8 cellular contexts compared by ENCODE assay signal in the genomic region with DNA sequence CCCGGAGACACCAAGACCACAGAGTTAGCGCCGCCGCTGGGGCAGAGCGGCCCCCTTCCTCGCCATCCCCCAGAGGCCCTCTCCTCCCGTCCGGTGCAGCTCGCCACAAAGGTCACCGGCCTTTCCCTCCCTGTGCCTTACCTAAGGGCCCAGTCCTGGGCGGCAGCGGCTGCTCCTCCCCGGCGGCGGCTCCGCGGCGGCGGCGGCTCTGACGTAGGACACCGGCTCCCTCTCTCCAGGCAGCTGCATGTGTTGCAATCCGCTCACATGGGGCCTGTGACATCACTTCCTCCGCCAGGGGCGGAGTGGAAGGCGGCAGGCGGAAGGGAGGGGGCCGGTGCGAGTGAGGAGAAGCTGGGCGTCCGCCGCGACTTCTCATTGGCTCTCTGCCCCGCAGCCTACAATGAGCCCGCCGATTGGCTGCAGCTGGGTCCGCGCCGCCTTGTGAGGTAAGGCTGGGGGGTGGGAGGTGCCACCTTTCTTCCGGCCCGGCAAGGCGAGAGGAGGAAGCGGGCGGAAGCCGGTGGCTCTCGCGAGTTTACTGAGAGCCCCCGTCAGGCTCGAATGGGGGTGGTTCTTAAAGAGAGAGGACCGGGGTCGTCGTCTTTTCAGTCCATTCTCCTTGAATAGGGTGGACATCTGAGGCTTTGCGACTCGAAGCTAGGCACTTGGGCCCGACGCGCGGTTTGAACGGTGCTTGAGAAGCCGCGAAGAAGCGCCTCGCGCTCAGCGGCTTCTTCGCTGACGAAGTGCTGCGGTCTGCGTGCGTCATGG. TPM values are rescaled to one million over a fixed set of nuclear protein-coding genes. Genes with fewer than 3 reads are reported as not detected.
DNase-seq lines count a peak whose midpoint lies in the region; ATAC-seq and TF ChIP-seq lines count a peak whose summit lies in the region.

A gene (minus strand): TSS at position 281 of the 774 bp plus-strand sequence. CDS start 318 bp downstream, outside the sequence.

- TF ChIP-seq CTCF in C4-2B (conservative IDR thresholded peaks at IDR 0.05), result no peak
- TF ChIP-seq CTCF in left lung (IDR thresholded peaks at IDR 0.05), result peak in 1 of 2 donors; percentile 10

- H3K36me3 ChIP-seq in left lung, result peaks cover 0 to 5% of the 10 kb centered on the region in 2 donors

- DNase-seq in NCI-H774 (lab: John Stamatoyannopoulos, UW), result peak; percentile 98
- peak; percentile 99 to 100 for DNase-seq in activated CD4-positive, alpha-beta T cell treated with anti-CD3 and anti-CD28 coated beads, Interleukin-2, amount 50 U/mL, for 4 hours
- peak; percentile 100 for DNase-seq in left lung
- peak; percentile 96 to 99 for DNase-seq in stimulated activated CD4-positive, alpha-beta T cell treated with anti-CD3 and anti-CD28 coated beads, Interleukin-2, amount 100 ng/mL, for 48 hours

- H3K4me3 ChIP-seq in left lung, result peak within 1 kb of the TSS; percentile 91 to 98

- H3K4me1 ChIP-seq in left lung, result peaks cover 33 to 85% of the 10 kb centered on the region in 2 donors

- H3K9me3 Mint-ChIP-seq in dendritic cell treated with granulocyte-macrophage colony-stimulating factor and Interleukin-4, amounts not matched to agents 40 ng/mL and 50 ng/mL, for 4 days, result no peaks in the 10 kb centered on the region

- H3K27ac Mint-ChIP-seq in dendritic cell treated with granulocyte-macrophage colony-stimulating factor and Interleukin-4, amounts not matched to agents 40 ng/mL and 50 ng/mL, for 4 days, result peak within 1 kb of the TSS; percentile 91

- H3K9me3 ChIP-seq in left lung, result no peaks in the 10 kb centered on the region

- no peaks in the 10 kb centered on the region for H3K27me3 Mint-ChIP-seq in dendritic cell treated with granulocyte-macrophage colony-stimulating factor and Interleukin-4, amounts not matched to agents 40 ng/mL and 50 ng/mL, for 4 days

- H3K36me3 Mint-ChIP-seq in dendritic cell treated with granulocyte-macrophage colony-stimulating factor and Interleukin-4, amounts not matched to agents 40 ng/mL and 50 ng/mL, for 4 days (ENCODE audit: low read depth), result peaks cover 38% of the 10 kb centered on the region

- peak within 1 kb of the TSS; percentile 97 for H3K4me3 Mint-ChIP-seq in dendritic cell treated with granulocyte-macrophage colony-stimulating factor and Interleukin-4, amounts not matched to agents 40 ng/mL and 50 ng/mL, for 4 days

- peaks cover 59% of the 10 kb centered on the region for H3K4me1 Mint-ChIP-seq in dendritic cell treated with granulocyte-macrophage colony-stimulating factor and Interleukin-4, amounts not matched to agents 40 ng/mL and 50 ng/mL, for 4 days (ENCODE audit: low read depth)

- peak within 1 kb of the TSS; percentile 96 for H3K27ac ChIP-seq in C4-2B
- H3K27ac ChIP-seq in left lung, result peak within 1 kb of the TSS; percentile 98 to 99

- H3K27me3 ChIP-seq in left lung, result no peaks in the 10 kb centered on the region

- intact Hi-C loops in dendritic cell treated with granulocyte-macrophage colony-stimulating factor and Interleukin-4, amounts not matched to agents 40 ng/mL and 50 ng/mL, for 4 days (cut with micrococcal nuclease), result loop anchor here (1.0 to 10.0 kb wide), 3 partner anchors 32 to 188 kb away; a partner anchor contains a TSS
- intact Hi-C loops in left lung (cut with DNase I), result no loop called here

- ATAC-seq in GM19395 (IDR thresholded peaks at IDR 0.05; ENCODE audit: unreplicated experiment), result peak; percentile 94
- peak; percentile 83 for ATAC-seq in HG03565 (IDR thresholded peaks at IDR 0.05; ENCODE audit: unreplicated experiment)
- peak; percentile 93 for ATAC-seq in left lung

RNA-seq across cellular contexts. Expression of the gene that starts here (rescaled TPM):
- total RNA-seq in left lung, result 100 to 1,000 TPM; 107 to 112 TPM

Comparison
In these comparisons a context has a peak if more than half of its experiments do, and no peak if none do; other contexts are left out.
1. Peak in every context shown above with its lines: DNase-seq, ATAC-seq, H3K4me3 ChIP-seq and H3K27ac ChIP-seq.